In genomic region chr4:148376151-148376550, GRCh38 we compare ENCODE assay signal across 8 cellular contexts.
DNase-seq lines count a peak whose midpoint lies in the region; ATAC-seq and TF ChIP-seq lines count a peak whose summit lies in the region.

No MANE protein-coding gene starts in this region.

- peaks cover 5% of the 10 kb centered on the region for H3K9me3 Mint-ChIP-seq in glutamatergic neuron (ENCODE audit: unreplicated experiment)

- no peak for ATAC-seq in GM18868 (IDR thresholded peaks at IDR 0.05; ENCODE audit: unreplicated experiment)

- H3K4me1 ChIP-seq in colonic mucosa (no peaks in the 10 kb centered on the region), mucosa of rectum (ENCODE audit: control insufficient read depth in 2 of 2, insufficient read depth in 2 of 2, low read length in 2 of 2) (peaks cover 4 to 9% of the 10 kb centered on the region in 2 donors)

- no peak overlapping the region for H3K27ac Mint-ChIP-seq in glutamatergic neuron (ENCODE audit: unreplicated experiment)

- peak; percentile 1 for DNase-seq in SIG-M5 treated with dmso at 0.1 percent for 504 hours (lab: John Stamatoyannopoulos, UW; ENCODE audit: unreplicated experiment)
- no peak for DNase-seq in SIG-M5 (lab: John Stamatoyannopoulos, UW)
- DNase-seq in NCI-H460 (ENCODE audit: extremely low read depth, low read depth), result peak; percentile 26
- peak; percentile 77 for DNase-seq in colonic mucosa
- DNase-seq in NCI-H187 (lab: John Stamatoyannopoulos, UW), result no peak
- DNase-seq in glutamatergic neuron, result no peak

- H3K36me3 ChIP-seq in colonic mucosa (no peaks in the 10 kb centered on the region), mucosa of rectum (ENCODE audit: control insufficient read depth in 2 of 2, insufficient read depth in 2 of 2, low read length in 2 of 2) (no peaks in the 10 kb centered on the region)

- peak overlapping the region; percentile 14 for H3K27ac ChIP-seq in colonic mucosa
- H3K27ac ChIP-seq in mucosa of rectum (ENCODE audit: low read depth in 2 of 2, low read length in 2 of 2), result peak overlapping the region; percentile 35 to 36

- intact Hi-C loops in colonic mucosa (cut with DNase I), result no loop called here

- H3K4me3 Mint-ChIP-seq in glutamatergic neuron (ENCODE audit: unreplicated experiment), result no peak overlapping the region

- H3K36me3 Mint-ChIP-seq in glutamatergic neuron (ENCODE audit: unreplicated experiment), result no peaks in the 10 kb centered on the region

- H3K9ac ChIP-seq in colonic mucosa (ENCODE audit: low read depth in 2 of 2, low read length in 2 of 2), result no peak overlapping the region
- H3K9ac ChIP-seq in mucosa of rectum (ENCODE audit: low read depth in 1 of 2, low read length in 2 of 2), result no peak overlapping the region

- H3K9me3 ChIP-seq in colonic mucosa, result no peaks in the 10 kb centered on the region
- no peaks in the 10 kb centered on the region for H3K9me3 ChIP-seq in mucosa of rectum (ENCODE audit: control insufficient read depth in 2 of 2, low read length in 2 of 2)

- H3K27me3 ChIP-seq in colonic mucosa, result no peaks in the 10 kb centered on the region
- H3K27me3 ChIP-seq in mucosa of rectum (ENCODE audit: control insufficient read depth in 2 of 2, insufficient read depth in 2 of 2, low read length in 2 of 2), result no peaks in the 10 kb centered on the region

- TF ChIP-seq CTCF in colonic mucosa (IDR thresholded peaks at IDR 0.05) (no peak), glutamatergic neuron (IDR thresholded peaks at IDR 0.05; ENCODE audit: partially characterized antibody, unreplicated experiment) (no peak)

- peaks cover 2% of the 10 kb centered on the region for H3K27me3 Mint-ChIP-seq in glutamatergic neuron (ENCODE audit: unreplicated experiment)

- H3K4me3 ChIP-seq in colonic mucosa (no peak overlapping the region), mucosa of rectum (ENCODE audit: low read length in 2 of 2) (peak overlapping the region in 1 of 2 donors; percentile 45)

- H3K4me1 Mint-ChIP-seq in glutamatergic neuron (ENCODE audit: low read depth, unreplicated experiment), result no peaks in the 10 kb centered on the region

Comparison
In these comparisons a context has a peak if more than half of its experiments do, and no peak if none do; other contexts are left out.
1. DNase-seq: peak in SIG-M5 treated with dmso at 0.1 percent for 504 hours (single experiment), NCI-H460 (single experiment) and colonic mucosa (single experiment); none in SIG-M5 (single experiment), NCI-H187 (0 of 2) and glutamatergic neuron (single experiment).